ENCODE assay signal across 9 cellular contexts in the genomic region with DNA sequence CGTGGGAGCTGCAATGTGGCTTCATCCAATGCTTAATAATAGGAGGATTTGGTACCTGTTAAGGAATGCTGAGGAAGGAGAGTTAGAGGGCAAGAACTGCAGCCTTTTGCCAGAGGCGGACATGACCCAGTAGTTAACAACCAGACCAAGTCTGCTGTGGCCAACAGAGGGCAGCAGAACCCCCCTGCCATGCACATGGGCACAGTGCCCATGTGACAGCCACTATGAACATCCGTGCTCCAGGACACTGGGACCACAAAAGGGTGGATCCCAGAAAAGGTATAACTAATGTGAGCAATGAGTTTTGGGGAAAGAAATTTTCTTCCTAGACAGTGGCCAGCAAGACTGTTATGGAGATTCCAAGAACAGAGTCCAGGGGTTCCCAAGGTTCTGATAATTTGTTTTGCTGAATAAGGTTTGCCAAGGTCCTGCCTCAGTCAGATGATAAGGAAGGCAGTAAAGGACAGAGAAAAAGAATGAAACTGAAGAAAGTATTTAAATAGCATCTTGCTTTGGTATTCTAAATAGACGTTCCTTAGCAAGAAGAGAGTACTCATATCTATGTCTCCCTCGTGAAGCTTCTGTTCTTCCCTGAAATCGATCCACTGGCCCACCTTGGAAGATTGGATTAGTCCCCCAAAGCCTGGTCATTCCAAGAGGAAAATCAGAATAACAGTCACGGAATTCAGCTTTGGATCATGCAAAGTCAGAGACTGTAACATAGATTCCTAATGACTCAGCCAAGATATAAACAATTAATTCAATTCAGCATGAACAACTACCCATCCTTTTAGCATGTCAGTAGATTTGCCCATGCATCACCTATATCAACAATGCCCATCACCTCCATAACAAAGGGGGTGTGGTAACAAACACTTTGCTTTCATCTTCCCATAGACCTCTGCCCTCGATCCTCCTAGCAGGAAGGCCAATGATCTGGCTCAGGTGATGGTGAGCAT. TPM values are rescaled to one million over a fixed set of nuclear protein-coding genes. Genes with fewer than 3 reads are reported as not detected.
A peak's percentile ranks its signal among the peaks of the same experiment; 100 is the strongest.
DNase-seq lines count a peak whose midpoint lies in the region; ATAC-seq and TF ChIP-seq lines count a peak whose summit lies in the region.
"Had no signal": no experiment of that assay in that cellular context is flagged by ENCODE, and none has a peak within 500 bp of the region (broad histone marks: within the 10 kb centered on the region; RNA-seq: fewer than 3 reads in every experiment).

No MANE protein-coding gene starts in this region.

- H3K27ac Mint-ChIP-seq in activated naive CD8-positive, alpha-beta T cell treated with anti-CD3 and anti-CD28 coated beads, Interleukin-2, amount 50 U/mL, for 24 hours, result no peak overlapping the region
- H3K27ac Mint-ChIP-seq: activated naive CD8-positive, alpha-beta T cell had no signal

- H3K36me3 Mint-ChIP-seq in activated naive CD8-positive, alpha-beta T cell treated with anti-CD3 and anti-CD28 coated beads, Interleukin-2, amount 50 U/mL, for 24 hours (ENCODE audit: low read depth), result no peaks in the 10 kb centered on the region
- H3K36me3 Mint-ChIP-seq: activated naive CD8-positive, alpha-beta T cell had no signal

- POLR2A ChIA-PET in RWPE1 (lab: Yijun Ruan, JAX; ENCODE audit: low non-redundant PET), result no interaction called here

- peaks cover 35% of the 10 kb centered on the region for H3K27me3 Mint-ChIP-seq in activated naive CD8-positive, alpha-beta T cell treated with anti-CD3 and anti-CD28 coated beads, Interleukin-2, amount 50 U/mL, for 24 hours

- intact Hi-C loops in spleen (cut with DNase I; ENCODE audit: low total_unique reads), result no loop called here

- no peaks in the 10 kb centered on the region for H3K4me1 ChIP-seq in right atrium auricular region
- peaks cover 0 to 10% (median 0%) of the 10 kb centered on the region in 6 donors for H3K4me1 ChIP-seq in spleen

- H3K9me3 ChIP-seq in right atrium auricular region, result no peaks in the 10 kb centered on the region
- no peaks in the 10 kb centered on the region for H3K9me3 ChIP-seq in spleen

- H3K27me3 ChIP-seq in right atrium auricular region (no peaks in the 10 kb centered on the region), spleen (replicated peaks in 1 of 7) (peaks cover 0 to 48% (median 0%) of the 10 kb centered on the region in 7 donors)

- H3K4me3 ChIP-seq in right atrium auricular region (no peak overlapping the region), spleen (no peak overlapping the region)

- H3K4me1 Mint-ChIP-seq in activated naive CD8-positive, alpha-beta T cell treated with anti-CD3 and anti-CD28 coated beads, Interleukin-2, amount 50 U/mL, for 24 hours, result peaks cover 20% of the 10 kb centered on the region

- 62 to 69% (median 64%) methylated on average over 8 of the region's 8 CpGs for WGBS in spleen, 5 donors

- peak; percentile 28 to 44 (median 30) for DNase-seq in NCI-H1417 (lab: John Stamatoyannopoulos, UW)
- DNase-seq in NCI-H1417 treated with DMSO at 0.1 percent for 48 hours (lab: John Stamatoyannopoulos, UW), result no peak
- peak; percentile 31 for DNase-seq in RWPE1 (ENCODE audit: low spot score)
- peak; percentile 67 for DNase-seq in activated naive CD8-positive, alpha-beta T cell treated with anti-CD3 and anti-CD28 coated beads, Interleukin-2, amount 50 U/mL, for 24 hours
- DNase-seq in right atrium auricular region (ENCODE audit: low spot score), result peak; percentile 62
- DNase-seq in spleen, result peak; percentile 78

- ATAC-seq in HG02759 (IDR thresholded peaks at IDR 0.05; ENCODE audit: unreplicated experiment) (peak; percentile 76), HG02970 (IDR thresholded peaks at IDR 0.05; ENCODE audit: low FRiP score, unreplicated experiment) (no peak)
- peak; percentile 66 for ATAC-seq in activated naive CD8-positive, alpha-beta T cell treated with anti-CD3 and anti-CD28 coated beads, Interleukin-2, amount 50 U/mL, for 24 hours

- H3K36me3 ChIP-seq in right atrium auricular region (no peaks in the 10 kb centered on the region), spleen (no peaks in the 10 kb centered on the region)

- H3K27ac ChIP-seq in RWPE1 (no peak overlapping the region), right atrium auricular region (no peak overlapping the region), spleen (no peak overlapping the region)

- H3K9me3 Mint-ChIP-seq in activated naive CD8-positive, alpha-beta T cell treated with anti-CD3 and anti-CD28 coated beads, Interleukin-2, amount 50 U/mL, for 24 hours, result no peaks in the 10 kb centered on the region

- CTCF ChIA-PET in RWPE1 (lab: Yijun Ruan, JAX), result interaction anchor here (0.6 to 1.1 kb wide), 6 partner anchors 29 to 302 kb away, joined by 3 to 4 read pairs (median 3); partner anchors contain the start of gene FRA10AC1

- no peak overlapping the region for H3K4me3 Mint-ChIP-seq in activated naive CD8-positive, alpha-beta T cell treated with anti-CD3 and anti-CD28 coated beads, Interleukin-2, amount 50 U/mL, for 24 hours
- H3K4me3 Mint-ChIP-seq: activated naive CD8-positive, alpha-beta T cell had no signal

- TF ChIP-seq CTCF in RWPE1 (conservative IDR thresholded peaks at IDR 0.05; ENCODE audit: low read depth) (peak; percentile 57), right atrium auricular region (IDR thresholded peaks at IDR 0.05) (peak; percentile 54 to 72), spleen (IDR thresholded peaks at IDR 0.05 in 8 of 11, conservative IDR thresholded peaks at IDR 0.05 in 3 of 11) (peak in 9 of 11 experiments; percentile 26 to 73 (median 59))

- TF ChIP-seq POLR2A in spleen (IDR thresholded peaks at IDR 0.05), result no peak

RNA-seq across cellular contexts. Expression of gene LGI1, which starts 56.0 kb away (rescaled TPM):
- total RNA-seq in right atrium auricular region (under 1 TPM in 1 of 2 donors, not detected in 1; 0.44 TPM), spleen (not detected)
- polyA plus RNA-seq in spleen, result under 1 TPM in 1 of 3 donors, not detected in 2; 0.16 TPM
